In genomic region chr2:69181806-69182427, GRCh38 we compare ENCODE assay signal across 21 cellular contexts.
"Had no signal": no experiment of that assay in that cellular context is flagged by ENCODE, and none has a peak within 500 bp of the region (broad histone marks: within the 10 kb centered on the region; RNA-seq: fewer than 3 reads in every experiment).

No MANE protein-coding gene starts in this region.

- H3K27me3 ChIP-seq: dorsolateral prefrontal cortex, left lung, suprapubic skin, transverse colon had no signal

- DNase-seq: activated CD4-positive, alpha-beta memory T cell treated with anti-CD3 and anti-CD28 coated beads, Interleukin-2, amount 10 ng/mL, durations not matched to agents 7 days and 5 days; activated CD4-positive, alpha-beta T cell treated with anti-CD3 and anti-CD28 coated beads for 36 hours; activated CD8-positive, alpha-beta memory T cell treated with anti-CD3 and anti-CD28 coated beads, Interleukin-2, amount 10 ng/mL, durations not matched to agents 7 days and 5 days; activated naive CD4-positive, alpha-beta T cell; activated naive CD8-positive, alpha-beta T cell treated with anti-CD3 and anti-CD28 coated beads for 36 hours; activated T-cell treated with anti-CD3 and anti-CD28 coated beads, Interleukin-2, amount 50 U/mL, for 1 hour; amygdala; caudate nucleus; dorsolateral prefrontal cortex; foreskin melanocyte; left lung; naive B cell; stimulated activated CD4-positive, alpha-beta T cell treated with anti-CD3 and anti-CD28 coated beads, Interleukin-2, amount 100 ng/mL, for 48 hours; stimulated activated naive CD8-positive, alpha-beta T cell treated with anti-CD3 and anti-CD28 coated beads, Interleukin-15, amount 100 ng/mL, for 72 hours; T-helper 2 cell; transverse colon had no signal

- H3K9me3 ChIP-seq: left lung, suprapubic skin, transverse colon had no signal

- H3K36me3 Mint-ChIP-seq: activated CD8-positive, alpha-beta memory T cell treated with anti-CD3 and anti-CD28 coated beads, Interleukin-2, amount 10 ng/mL, durations not matched to agents 7 days and 5 days; activated naive CD8-positive, alpha-beta T cell treated with anti-CD3 and anti-CD28 coated beads for 36 hours; naive B cell had no signal

- H3K4me1 Mint-ChIP-seq: activated CD4-positive, alpha-beta memory T cell treated with anti-CD3 and anti-CD28 coated beads, Interleukin-2, amount 10 ng/mL, durations not matched to agents 7 days and 5 days; activated CD8-positive, alpha-beta memory T cell treated with anti-CD3 and anti-CD28 coated beads, Interleukin-2, amount 10 ng/mL, durations not matched to agents 7 days and 5 days had no signal

- ATAC-seq: activated CD4-positive, alpha-beta T cell treated with anti-CD3 and anti-CD28 coated beads for 36 hours; activated CD8-positive, alpha-beta memory T cell treated with anti-CD3 and anti-CD28 coated beads, Interleukin-2, amount 10 ng/mL, durations not matched to agents 7 days and 5 days; activated T-helper 17 cell treated with anti-CD3 and anti-CD28 coated beads, Interleukin-2, amount 50 U/mL, for 72 hours; left lung; stimulated activated naive CD8-positive, alpha-beta T cell treated with anti-CD3 and anti-CD28 coated beads, Interleukin-15, amount 100 ng/mL, for 72 hours had no signal

- H3K4me3 ChIP-seq: dorsolateral prefrontal cortex, left lung, suprapubic skin, transverse colon had no signal

- H3K4me3 Mint-ChIP-seq: activated CD4-positive, alpha-beta memory T cell treated with anti-CD3 and anti-CD28 coated beads, Interleukin-2, amount 10 ng/mL, durations not matched to agents 7 days and 5 days; activated CD4-positive, alpha-beta T cell treated with anti-CD3 and anti-CD28 coated beads for 36 hours; activated CD8-positive, alpha-beta memory T cell treated with anti-CD3 and anti-CD28 coated beads, Interleukin-2, amount 10 ng/mL, durations not matched to agents 7 days and 5 days; activated naive CD8-positive, alpha-beta T cell treated with anti-CD3 and anti-CD28 coated beads for 36 hours; activated T-helper 17 cell treated with anti-CD3 and anti-CD28 coated beads, Interleukin-2, amount 50 U/mL, for 72 hours; brain; naive B cell; neural crest cell; stimulated activated naive CD8-positive, alpha-beta T cell treated with anti-CD3 and anti-CD28 coated beads, Interleukin-15, amount 100 ng/mL, for 72 hours had no signal

- H3K27me3 Mint-ChIP-seq: progenitor cell of endocrine pancreas had no signal

- H3K27ac Mint-ChIP-seq: activated CD4-positive, alpha-beta memory T cell treated with anti-CD3 and anti-CD28 coated beads, Interleukin-2, amount 10 ng/mL, durations not matched to agents 7 days and 5 days; activated CD4-positive, alpha-beta T cell treated with anti-CD3 and anti-CD28 coated beads for 36 hours; activated CD8-positive, alpha-beta memory T cell treated with anti-CD3 and anti-CD28 coated beads, Interleukin-2, amount 10 ng/mL, durations not matched to agents 7 days and 5 days; activated naive CD8-positive, alpha-beta T cell treated with anti-CD3 and anti-CD28 coated beads for 36 hours; activated T-helper 17 cell treated with anti-CD3 and anti-CD28 coated beads, Interleukin-2, amount 50 U/mL, for 72 hours; naive B cell; progenitor cell of endocrine pancreas; stimulated activated naive CD8-positive, alpha-beta T cell treated with anti-CD3 and anti-CD28 coated beads, Interleukin-15, amount 100 ng/mL, for 72 hours had no signal

- H3K27ac ChIP-seq: dorsolateral prefrontal cortex, left lung, suprapubic skin had no signal

- H3K36me3 ChIP-seq: left lung, transverse colon had no signal
